9 cellular contexts compared by ENCODE assay signal in genomic region chr20:53580376-53581111, GRCh38. TPM values are rescaled to one million over a fixed set of nuclear protein-coding genes. Genes with fewer than 3 reads are reported as not detected.
DNase-seq lines count a peak whose midpoint lies in the region; ATAC-seq and TF ChIP-seq lines count a peak whose summit lies in the region.
"Had no signal": no experiment of that assay in that cellular context is flagged by ENCODE, and none has a peak within 500 bp of the region (broad histone marks: within the 10 kb centered on the region; RNA-seq: fewer than 3 reads in every experiment).

No MANE protein-coding gene starts in this region.

- DNase-seq in HFF-Myc (ENCODE audit: extremely low read depth, low read depth) (no peak), body of pancreas (no peak), NCI-H1436 treated with DMSO at 0.1 percent for 48 hours (lab: John Stamatoyannopoulos, UW) (no peak), H4 (ENCODE audit: low spot score) (no peak), NCI-H526 treated with DMSO at 0.1 percent for 48 hours (lab: John Stamatoyannopoulos, UW) (no peak), RPMI8226 (no peak)
- DNase-seq: NCI-H1105 treated with DMSO at 0.1 percent for 48 hours had no signal

- H2AFZ ChIP-seq in ACC112 (ENCODE audit: low read length, unreplicated experiment): no peak overlapping the region

- H3K4me3 ChIP-seq in ACC112 (ENCODE audit: low read depth, low read length): peak overlapping the region; percentile 59; the same call in 1 of the 2 replicates
- peak overlapping the region; percentile 15 for H3K4me3 ChIP-seq in HFF-Myc (replicated peaks; ENCODE audit: low read depth, low read length)
- no peak overlapping the region for H3K4me3 ChIP-seq in body of pancreas
- H3K4me3 ChIP-seq in muscle layer of duodenum (ENCODE audit: low read depth in 1 of 2, low read length in 2 of 2): peak overlapping the region; percentile 19 to 27

- TF ChIP-seq POLR2A in body of pancreas (IDR thresholded peaks at IDR 0.05): no peak

- peaks cover 35% of the 10 kb centered on the region for H3K4me1 ChIP-seq in ACC112 (ENCODE audit: control insufficient read depth, insufficient read depth, low read length, unreplicated experiment)
- peaks cover 67% of the 10 kb centered on the region for H3K4me1 ChIP-seq in body of pancreas
- peaks cover 14 to 29% of the 10 kb centered on the region in 2 donors for H3K4me1 ChIP-seq in muscle layer of duodenum (ENCODE audit: control insufficient read depth in 1 of 2, insufficient read depth in 2 of 2, low read length in 2 of 2)

- H3K27ac ChIP-seq in ACC112 (ENCODE audit: low read depth, low read length): peak overlapping the region; percentile 89
- peak overlapping the region; percentile 56 to 76 (median 70) for H3K27ac ChIP-seq in body of pancreas
- H3K27ac ChIP-seq in muscle layer of duodenum (ENCODE audit: low read length): peak overlapping the region; percentile 76

- no peak for ATAC-seq in body of pancreas

- TF ChIP-seq CTCF in HFF-Myc (IDR thresholded peaks at IDR 0.05; ENCODE audit: low read depth, low read length, missing control alignments) (no peak), body of pancreas (IDR thresholded peaks at IDR 0.05) (peak in 3 of 7 experiments; percentile 13 to 19 (median 13))

- no peaks in the 10 kb centered on the region for H3K27me3 ChIP-seq in ACC112 (ENCODE audit: insufficient read depth, low read length)
- H3K27me3 ChIP-seq in body of pancreas: no peaks in the 10 kb centered on the region
- no peaks in the 10 kb centered on the region for H3K27me3 ChIP-seq in muscle layer of duodenum (ENCODE audit: low read depth, low read length)

- intact Hi-C loops in body of pancreas (cut with DNase I): no loop called here

- H3K9me3 ChIP-seq in body of pancreas (no peaks in the 10 kb centered on the region), muscle layer of duodenum (ENCODE audit: control insufficient read depth in 1 of 2, low read length in 2 of 2) (no peaks in the 10 kb centered on the region)

- H3K79me2 ChIP-seq in ACC112 (ENCODE audit: control insufficient read depth, insufficient read depth, low read length, unreplicated experiment): peaks cover 82% of the 10 kb centered on the region

- WGBS in body of pancreas, 2 donors: 67 to 77% methylated on average over 7 of the region's 7 CpGs

- H3K36me3 ChIP-seq in ACC112 (ENCODE audit: insufficient read depth, low read length) (peaks cover 41% of the 10 kb centered on the region), body of pancreas (replicated peaks in 1 of 2; ENCODE audit: insufficient read depth in 1 of 2, low read depth in 2 of 2) (peaks cover under 1 to 22% of the 10 kb centered on the region in 2 donors), muscle layer of duodenum (ENCODE audit: control insufficient read depth in 1 of 2, insufficient read depth in 2 of 2, low read length in 2 of 2) (peaks cover 32 to 49% of the 10 kb centered on the region in 2 donors)

RNA-seq across cellular contexts. Expression of gene ZNF217, which starts 13.1 kb away (rescaled TPM):
- 10 to 100 TPM; 17.4 to 27.7 TPM for total RNA-seq in body of pancreas
- 8.1 and 9.7 TPM in 2 replicates for total RNA-seq in H4 (2014; rRNA removed; shearing (Covaris generic))

Comparison
In these comparisons a context has a peak if more than half of its experiments do, and no peak if none do; other contexts are left out.
1. H3K4me3 ChIP-seq: peak in ACC112 (single experiment), HFF-Myc (single experiment) and muscle layer of duodenum (2 of 2); none in body of pancreas (0 of 2).
2. Peak in every context shown above with its lines, with median percentiles within 50 percentile points of each other: H3K27ac ChIP-seq.